In genomic region chr11:100774132-100774531, GRCh38 we compare ENCODE assay signal across 16 cellular contexts.
"Had no signal": no experiment of that assay in that cellular context is flagged by ENCODE, and none has a peak within 500 bp of the region (broad histone marks: within the 10 kb centered on the region; RNA-seq: fewer than 3 reads in every experiment).

No MANE protein-coding gene starts in this region.

- H3K27ac ChIP-seq: heart right ventricle, right atrium auricular region had no signal

- DNase-seq: activated CD4-positive, alpha-beta T cell treated with anti-CD3 and anti-CD28 coated beads for 48 hours; activated CD8-positive, alpha-beta T cell treated with anti-CD3 and anti-CD28 coated beads for 36 hours; activated effector memory CD4-positive, alpha-beta T cell treated with Interleukin-2 at 50 U/mL for 16 hours; activated T-cell treated with anti-CD3 and anti-CD28 coated beads, Interleukin-2, amount 50 U/mL, for 4 hours; central memory CD4-positive, alpha-beta T cell; heart right ventricle; left cardiac atrium; naive thymus-derived CD8-positive, alpha-beta T cell; nucleus accumbens; T-helper 17 cell had no signal

- H3K4me1 Mint-ChIP-seq: naive thymus-derived CD8-positive, alpha-beta T cell; T-helper 17 cell had no signal

- H3K36me3 ChIP-seq: right atrium auricular region had no signal

- ATAC-seq: activated CD8-positive, alpha-beta T cell treated with anti-CD3 and anti-CD28 coated beads for 36 hours; activated naive CD4-positive, alpha-beta T cell treated with anti-CD3 and anti-CD28 coated beads, Interleukin-2, amount 50 U/mL, for 72 hours; activated T-cell treated with anti-CD3 and anti-CD28 coated beads, Interleukin-2, amount 50 U/mL, for 4 hours; heart right ventricle; left cardiac atrium; naive thymus-derived CD8-positive, alpha-beta T cell; T-helper 17 cell had no signal

- H3K4me3 ChIP-seq: heart right ventricle, lung, right atrium auricular region, skin epidermis had no signal

- H3K4me1 ChIP-seq: right atrium auricular region had no signal

- H3K4me3 Mint-ChIP-seq: activated CD8-positive, alpha-beta T cell treated with anti-CD3 and anti-CD28 coated beads for 36 hours; activated T-cell treated with anti-CD3 and anti-CD28 coated beads, Interleukin-2, amount 50 U/mL, for 4 hours; dendritic cell treated with granulocyte-macrophage colony-stimulating factor and Interleukin-4, amounts not matched to agents 40 ng/mL and 50 ng/mL, for 4 days; naive thymus-derived CD8-positive, alpha-beta T cell; stimulated activated naive CD8-positive, alpha-beta T cell treated with anti-CD3 and anti-CD28 coated beads, Interleukin-15, Interleukin-2, amounts not matched to agents 100 ng/mL and 50 ng/mL, for 24 hours; T-helper 17 cell had no signal

- H3K36me3 Mint-ChIP-seq: activated naive CD4-positive, alpha-beta T cell treated with anti-CD3 and anti-CD28 coated beads, Interleukin-2, amount 50 U/mL, for 72 hours; naive thymus-derived CD8-positive, alpha-beta T cell had no signal

- H3K27ac Mint-ChIP-seq: activated CD8-positive, alpha-beta T cell treated with anti-CD3 and anti-CD28 coated beads for 36 hours; activated naive CD4-positive, alpha-beta T cell treated with anti-CD3 and anti-CD28 coated beads, Interleukin-2, amount 50 U/mL, for 72 hours; dendritic cell treated with granulocyte-macrophage colony-stimulating factor and Interleukin-4, amounts not matched to agents 40 ng/mL and 50 ng/mL, for 4 days; stimulated activated naive CD8-positive, alpha-beta T cell treated with anti-CD3 and anti-CD28 coated beads, Interleukin-15, Interleukin-2, amounts not matched to agents 100 ng/mL and 50 ng/mL, for 24 hours; T-helper 17 cell had no signal

- H3K27me3 ChIP-seq: heart right ventricle, right atrium auricular region had no signal

- H3K9me3 ChIP-seq: heart right ventricle, right atrium auricular region had no signal

- H3K9me3 Mint-ChIP-seq: activated CD8-positive, alpha-beta T cell treated with anti-CD3 and anti-CD28 coated beads for 36 hours; activated naive CD4-positive, alpha-beta T cell treated with anti-CD3 and anti-CD28 coated beads, Interleukin-2, amount 50 U/mL, for 72 hours; dendritic cell treated with granulocyte-macrophage colony-stimulating factor and Interleukin-4, amounts not matched to agents 40 ng/mL and 50 ng/mL, for 4 days had no signal

- H3K27me3 Mint-ChIP-seq: activated CD8-positive, alpha-beta T cell treated with anti-CD3 and anti-CD28 coated beads for 36 hours; dendritic cell treated with granulocyte-macrophage colony-stimulating factor and Interleukin-4, amounts not matched to agents 40 ng/mL and 50 ng/mL, for 4 days; naive thymus-derived CD8-positive, alpha-beta T cell; stimulated activated naive CD8-positive, alpha-beta T cell treated with anti-CD3 and anti-CD28 coated beads, Interleukin-15, Interleukin-2, amounts not matched to agents 100 ng/mL and 50 ng/mL, for 24 hours; T-helper 17 cell had no signal
